In the genomic region with DNA sequence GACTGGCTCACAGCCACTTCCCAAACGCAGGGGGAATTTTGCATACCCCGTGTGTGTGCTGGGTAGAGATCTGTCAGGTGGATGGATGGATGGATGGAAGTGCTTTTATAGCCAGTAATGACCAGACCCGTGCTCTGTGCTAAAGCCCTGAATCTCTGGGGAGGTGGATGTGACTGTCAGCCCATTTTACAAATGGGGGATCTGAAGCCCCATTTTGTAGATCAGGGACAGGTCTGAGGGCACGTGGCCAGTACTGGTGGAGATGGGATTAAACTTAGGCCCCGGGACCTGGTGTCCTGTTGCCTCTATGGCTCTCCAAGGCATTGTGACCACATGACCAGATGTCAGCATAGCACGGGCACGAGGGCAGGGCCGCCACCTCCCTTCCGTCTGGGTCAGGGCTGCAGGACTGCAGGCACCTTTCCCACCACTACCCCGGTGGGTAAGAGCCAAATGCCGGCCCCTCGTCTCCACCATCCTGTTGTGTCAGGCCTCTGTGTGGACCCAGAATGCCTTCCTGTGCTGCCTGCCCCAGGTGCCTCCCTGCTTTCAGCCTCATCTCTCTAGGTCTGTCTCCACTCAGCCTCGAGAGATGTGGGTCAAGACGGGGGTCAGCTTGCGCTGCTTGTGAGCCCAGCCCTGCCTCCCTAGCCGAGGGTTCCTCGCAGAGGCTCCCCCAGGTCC, we compare ENCODE assay signal across 13 cellular contexts. TPM values are rescaled to one million over a fixed set of nuclear protein-coding genes. Genes with fewer than 3 reads are reported as not detected.
DNase-seq lines count a peak whose midpoint lies in the region; ATAC-seq and TF ChIP-seq lines count a peak whose summit lies in the region.
"Had no signal": no experiment of that assay in that cellular context is flagged by ENCODE, and none has a peak within 500 bp of the region (broad histone marks: within the 10 kb centered on the region; RNA-seq: fewer than 3 reads in every experiment).

No MANE protein-coding gene starts in this region.

- DNase-seq in D341Med (ENCODE audit: low spot score) (peak; percentile 14), glutamatergic neuron (peak; percentile 10), psoas muscle (no peak), NCI-H345 (lab: John Stamatoyannopoulos, UW) (no peak), NCI-H1930 (lab: John Stamatoyannopoulos, UW) (no peak), NCI-H1694 treated with DMSO at 0.1 percent for 48 hours (lab: John Stamatoyannopoulos, UW) (no peak)
- DNase-seq: NCI-H1436 treated with DMSO at 0.1 percent for 48 hours, PC-3 had no signal

- H3K27ac Mint-ChIP-seq in glutamatergic neuron (ENCODE audit: unreplicated experiment), result no peak overlapping the region

- no peak overlapping the region for H3K4me3 Mint-ChIP-seq in glutamatergic neuron (ENCODE audit: unreplicated experiment)
- H3K4me3 Mint-ChIP-seq: brain had no signal

- peaks cover 4% of the 10 kb centered on the region for H3K27me3 Mint-ChIP-seq in glutamatergic neuron (ENCODE audit: unreplicated experiment)
- H3K27me3 Mint-ChIP-seq: brain had no signal

- H3K9me3 ChIP-seq in KOPT-K1 (ENCODE audit: insufficient read depth, low read length, poor library complexity, severe bottlenecking) (no peaks in the 10 kb centered on the region), psoas muscle (no peaks in the 10 kb centered on the region)

- TF ChIP-seq CTCF in glutamatergic neuron (IDR thresholded peaks at IDR 0.05; ENCODE audit: partially characterized antibody, unreplicated experiment) (no peak), psoas muscle (IDR thresholded peaks at IDR 0.05) (no peak)

- H3K4me1 Mint-ChIP-seq in glutamatergic neuron (ENCODE audit: low read depth, unreplicated experiment), result peaks cover 8% of the 10 kb centered on the region

- H3K27ac ChIP-seq in KOPT-K1 (ENCODE audit: low read depth, low read length, poor library complexity, severe bottlenecking) (peak overlapping the region; percentile 51), psoas muscle (peak overlapping the region; percentile 69)

- peaks cover 7% of the 10 kb centered on the region for H3K9me3 Mint-ChIP-seq in glutamatergic neuron (ENCODE audit: unreplicated experiment)
- H3K9me3 Mint-ChIP-seq: brain had no signal

- no peak for ATAC-seq in psoas muscle
- ATAC-seq: HCT116, PC-3 had no signal

- no peak overlapping the region for H3K4me3 ChIP-seq in psoas muscle

- intact Hi-C loops in psoas muscle (cut with DNase I), result loop anchor here (5.0 to 10.0 kb wide), 4 partner anchors 59 to 426 kb away; no protein-coding TSS in a partner anchor

- WGBS in psoas muscle, 3 donors, result 75 to 89% (median 76%) methylated on average over 17 of the region's 17 CpGs

- H3K36me3 ChIP-seq in KOPT-K1 (ENCODE audit: insufficient read depth, low read length) (peaks cover 49% of the 10 kb centered on the region), psoas muscle (ENCODE audit: insufficient read depth in 1 of 2, low read depth in 1 of 2) (no peaks in the 10 kb centered on the region)

- H3K27me3 ChIP-seq in psoas muscle (ENCODE audit: insufficient read depth in 3 of 3, low read length in 2 of 3), result no peaks in the 10 kb centered on the region

- peaks cover 11% of the 10 kb centered on the region for H3K4me1 ChIP-seq in psoas muscle

- no peaks in the 10 kb centered on the region for H3K36me3 Mint-ChIP-seq in glutamatergic neuron (ENCODE audit: unreplicated experiment)

RNA-seq across cellular contexts. Expression of a gene that starts 38.4 kb away (rescaled TPM):
- total RNA-seq in glutamatergic neuron (ENCODE audit: unreplicated experiment), result not detected
- under 1 TPM in 2 of 4 donors, not detected in 2; 0.24 to 0.50 TPM for total RNA-seq in psoas muscle
- polyA plus RNA-seq in psoas muscle, result under 1 TPM; 0.07 to 0.20 (median 0.17) TPM
- total RNA-seq: fibroblast of villous mesenchyme, lung microvascular endothelial cell, PC-3 had no signal

RNA-seq across cellular contexts. Expression of a gene that starts 51.2 kb away (rescaled TPM):
- total RNA-seq in glutamatergic neuron (ENCODE audit: unreplicated experiment) (14.4 TPM), psoas muscle (10 to 100 TPM in 3 of 4 donors, 1 to 10 TPM in 1; 8.9 to 19.5 (median 15.6) TPM)
- 10 to 100 TPM; 17.1 to 34.0 (median 30.7) TPM for polyA plus RNA-seq in psoas muscle

Comparison
In these comparisons a context has a peak if more than half of its experiments do, and no peak if none do; other contexts are left out.
1. DNase-seq: peak in D341Med (single experiment) and glutamatergic neuron (single experiment); none in psoas muscle (0 of 2), NCI-H345 (single experiment), NCI-H1930 (0 of 2) and NCI-H1694 treated with DMSO at 0.1 percent for 48 hours (single experiment).